ENCODE assay signal across 8 cellular contexts in the genomic region with DNA sequence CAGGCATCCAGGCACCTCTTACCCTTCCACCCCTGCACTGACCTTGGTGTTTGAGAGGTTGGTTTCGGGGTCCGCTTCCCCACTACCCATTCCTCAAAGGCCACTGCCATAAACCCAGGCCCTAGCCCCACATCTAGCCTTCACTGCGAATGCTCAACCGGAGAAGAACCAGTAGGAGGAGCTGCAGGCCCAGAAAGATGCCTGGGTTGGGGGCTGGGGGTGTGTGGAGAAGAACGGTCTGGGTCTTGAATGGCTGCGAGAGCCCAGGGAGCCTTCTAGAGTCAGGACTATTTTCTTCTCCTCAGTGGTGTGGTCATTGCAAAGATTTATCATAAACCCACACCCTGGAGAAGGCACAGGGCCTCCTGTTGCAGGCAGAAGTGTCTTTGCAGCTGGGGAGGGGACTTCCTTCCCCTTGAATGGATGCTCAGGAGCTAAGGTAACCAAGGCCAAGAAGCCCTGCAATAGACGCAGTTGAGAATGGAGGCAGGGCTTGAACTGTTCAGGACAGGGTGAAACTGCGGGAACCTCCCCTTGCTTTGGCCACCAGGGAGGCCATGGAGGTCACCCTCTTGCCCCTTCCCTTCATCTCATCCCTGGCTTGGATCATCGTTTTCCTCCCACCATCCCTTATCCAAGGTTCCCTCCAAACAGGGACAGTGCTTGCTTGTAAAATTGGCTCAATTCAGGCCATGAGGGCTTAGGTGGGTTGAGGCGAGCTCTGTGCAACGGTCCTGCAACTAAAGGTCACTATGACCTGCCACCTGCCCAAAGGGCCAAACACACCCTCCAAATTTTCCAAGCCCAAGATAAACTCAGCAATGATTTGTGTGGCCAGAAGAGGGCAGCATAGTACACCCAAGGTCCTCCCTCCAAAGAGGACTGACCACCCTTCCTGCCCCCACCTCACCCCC. TPM values are rescaled to one million over a fixed set of nuclear protein-coding genes. Genes with fewer than 3 reads are reported as not detected.
DNase-seq lines count a peak whose midpoint lies in the region; ATAC-seq, FAIRE-seq and TF ChIP-seq lines count a peak whose summit lies in the region.

No MANE protein-coding gene starts in this region.

- dilution Hi-C loops in endothelial cell of umbilical vein (cut with MboI; ENCODE audit: extremely low pct_ligation_motif_present, low sequenced_read_pairs): no loop called here

- H3K79me2 ChIP-seq in PC-3 (ENCODE audit: low read length): no peaks in the 10 kb centered on the region
- no peaks in the 10 kb centered on the region for H3K79me2 ChIP-seq in endothelial cell of umbilical vein (ENCODE audit: control insufficient read depth, insufficient read depth, low read length)

- POLR2A ChIA-PET in PC-3 (lab: Charles Lee; ENCODE audit: unreplicated experiment): interaction anchor here (0.6 kb wide), 1 partner anchor 88 kb away, joined by 3 read pairs; no protein-coding TSS in a partner anchor
- POLR2A ChIA-PET in endothelial cell of umbilical vein (lab: Charles Lee): no interaction called here
- POLR2A ChIA-PET in naive thymus-derived CD4-positive, alpha-beta T cell (lab: Charles Lee): no interaction called here

- H3K4me3 ChIP-seq in PC-3 (ENCODE audit: low read length) (no peak overlapping the region), endothelial cell of umbilical vein (replicated peaks in 1 of 3; ENCODE audit: insufficient read depth in 1 of 3, low read depth in 1 of 3, low read length in 3 of 3) (no peak overlapping the region)
- H3K4me3 ChIP-seq in naive thymus-derived CD4-positive, alpha-beta T cell (ENCODE audit: low read length): no peak overlapping the region

- H3K4me1 Mint-ChIP-seq in naive thymus-derived CD4-positive, alpha-beta T cell: peaks cover 0 to 10% (median 0%) of the 10 kb centered on the region in 7 donors

- H2AFZ ChIP-seq in PC-3 (ENCODE audit: low read length) (no peak overlapping the region), endothelial cell of umbilical vein (ENCODE audit: low read depth, low read length) (no peak overlapping the region)

- H3K36me3 Mint-ChIP-seq in naive thymus-derived CD4-positive, alpha-beta T cell: peaks cover 0 to 7% (median 5%) of the 10 kb centered on the region in 5 donors

- CTCF ChIA-PET in PC-3 (lab: Charles Lee): no interaction called here
- CTCF ChIA-PET in endothelial cell of umbilical vein (lab: Charles Lee): interaction anchor here (1.0 to 3.2 kb wide), 6 partner anchors 31 to 563 kb away, joined by 3 to 15 read pairs (median 4); no protein-coding TSS in a partner anchor
- CTCF ChIA-PET in naive thymus-derived CD4-positive, alpha-beta T cell (lab: Charles Lee): no interaction called here

- H3F3A ChIP-seq in PC-3 (ENCODE audit: low read length, unreplicated experiment): no peaks in the 10 kb centered on the region

- DNase-seq in COLO829 (ENCODE audit: low spot score) (peak; percentile 50), GM19239 (ENCODE audit: insufficient read length, low spot score) (peak; percentile 42), PC-3 (peak; percentile 52), endothelial cell of umbilical vein (ENCODE audit: low read depth, low spot score) (peak; percentile 29)
- DNase-seq in naive thymus-derived CD4-positive, alpha-beta T cell: no peak

- no peak for FAIRE-seq in GM19239 (lab: Jason Lieb, UNC)
- no peak for FAIRE-seq in endothelial cell of umbilical vein (lab: Jason Lieb, UNC)

- TF ChIP-seq CTCF in PC-3 (conservative IDR thresholded peaks at IDR 0.05; ENCODE audit: low read depth, low read length) (peak; percentile 64), endothelial cell of umbilical vein (IDR thresholded peaks at IDR 0.05; ENCODE audit: extremely low read depth in 1 of 2, insufficient read depth in 1 of 2, low read depth in 1 of 2, low read length in 2 of 2) (peak; percentile 40 to 68)

- H3K9me3 ChIP-seq in PC-3 (ENCODE audit: low read length): no peaks in the 10 kb centered on the region
- no peaks in the 10 kb centered on the region for H3K9me3 ChIP-seq in endothelial cell of umbilical vein (replicated peaks; ENCODE audit: control insufficient read depth, insufficient read depth, low read length)
- peaks cover 0 to 10% (median 4%) of the 10 kb centered on the region in 3 experiments for H3K9me3 ChIP-seq in naive thymus-derived CD4-positive, alpha-beta T cell (ENCODE audit: control insufficient read depth in 2 of 3, low read length in 3 of 3)

- H3K9me3 Mint-ChIP-seq in naive thymus-derived CD4-positive, alpha-beta T cell: peaks cover 0 to 37% (median 13%) of the 10 kb centered on the region in 11 donors

- H3K36me3 ChIP-seq in PC-3 (ENCODE audit: low read depth, low read length) (no peaks in the 10 kb centered on the region), endothelial cell of umbilical vein (ENCODE audit: control insufficient read depth in 2 of 2, extremely low read depth in 1 of 2, insufficient read depth in 2 of 2, low read length in 2 of 2) (no peaks in the 10 kb centered on the region)
- no peaks in the 10 kb centered on the region for H3K36me3 ChIP-seq in naive thymus-derived CD4-positive, alpha-beta T cell (ENCODE audit: control insufficient read depth in 2 of 3, insufficient read depth in 3 of 3, low read length in 3 of 3)

- H3K9ac ChIP-seq in PC-3 (ENCODE audit: low read length) (no peak overlapping the region), endothelial cell of umbilical vein (replicated peaks; ENCODE audit: extremely low read depth, insufficient read depth, low read length) (no peak overlapping the region)

- H3K9me2 ChIP-seq in PC-3 (replicated peaks; ENCODE audit: low read length): no peaks in the 10 kb centered on the region

- no peaks in the 10 kb centered on the region for H3K9me1 ChIP-seq in endothelial cell of umbilical vein (replicated peaks; ENCODE audit: control insufficient read depth, extremely low read depth, insufficient read depth, low read length)

- BruUV-seq in PC-3 (replicated peaks; lab: Mats Ljungman, UMichigan) (no TSS peak), endothelial cell of umbilical vein (replicated peaks; lab: Mats Ljungman, UMichigan) (no TSS peak)

- H3K27ac Mint-ChIP-seq in naive thymus-derived CD4-positive, alpha-beta T cell: peak overlapping the region in 1 of 9 donors; percentile 41

- 0 out of 2 replicates have a peak, but pooled peaks cover 9% of the 10 kb centered on the region for H3K27me3 ChIP-seq in PC-3 (ENCODE audit: low read length)
- H3K27me3 ChIP-seq in endothelial cell of umbilical vein (ENCODE audit: control insufficient read depth in 2 of 2, insufficient read depth in 2 of 2, low read length in 2 of 2): no peaks in the 10 kb centered on the region
- no peaks in the 10 kb centered on the region for H3K27me3 ChIP-seq in naive thymus-derived CD4-positive, alpha-beta T cell (ENCODE audit: control insufficient read depth in 2 of 2, insufficient read depth in 2 of 2, low read length in 2 of 2)

- H4K20me1 ChIP-seq in PC-3 (ENCODE audit: low read length) (no peaks in the 10 kb centered on the region), endothelial cell of umbilical vein (replicated peaks; ENCODE audit: control insufficient read depth, extremely low read depth, insufficient read depth, low read length) (no peaks in the 10 kb centered on the region)

- H3K27me3 Mint-ChIP-seq in naive thymus-derived CD4-positive, alpha-beta T cell: peaks cover 7 to 33% (median 28%) of the 10 kb centered on the region in 5 donors

- no peak overlapping the region for H3K4me2 ChIP-seq in PC-3 (ENCODE audit: low read length)
- no peak overlapping the region for H3K4me2 ChIP-seq in endothelial cell of umbilical vein (ENCODE audit: insufficient read depth, low read length)

- H3K27ac ChIP-seq in PC-3 (ENCODE audit: low read length) (no peak overlapping the region), endothelial cell of umbilical vein (ENCODE audit: insufficient read depth, low read depth, low read length) (no peak overlapping the region)
- no peak overlapping the region for H3K27ac ChIP-seq in naive thymus-derived CD4-positive, alpha-beta T cell (ENCODE audit: low read depth, low read length)

- ATAC-seq in PC-3 (peak; percentile 23; the same call in 1 of the 2 replicates), HG02678 (IDR thresholded peaks at IDR 0.05; ENCODE audit: unreplicated experiment) (no peak), HG03135 (IDR thresholded peaks at IDR 0.05; ENCODE audit: unreplicated experiment) (no peak), HG03460 (IDR thresholded peaks at IDR 0.05; ENCODE audit: unreplicated experiment) (no peak)
- ATAC-seq in naive thymus-derived CD4-positive, alpha-beta T cell: peak; percentile 41

- no peak for TF ChIP-seq POLR2A in endothelial cell of umbilical vein (IDR thresholded peaks at IDR 0.05; ENCODE audit: low read depth, low read length)

- no peak overlapping the region for H3K4me3 Mint-ChIP-seq in naive thymus-derived CD4-positive, alpha-beta T cell

- intact Hi-C loops in PC-3 (cut with micrococcal nuclease): loop anchor here (5.0 kb wide), 2 partner anchors 261 to 476 kb away; a partner anchor contains a TSS
- intact Hi-C loops in endothelial cell of umbilical vein (cut with micrococcal nuclease): loop anchor here (1.0 kb wide), 1 partner anchor 478 kb away; no protein-coding TSS in a partner anchor
- intact Hi-C loops in naive thymus-derived CD4-positive, alpha-beta T cell (cut with micrococcal nuclease): loop anchor here in 1 of 2 donors (10.0 kb wide), 1 partner anchor 484 kb away; no protein-coding TSS in a partner anchor

- no peaks in the 10 kb centered on the region for H3K4me1 ChIP-seq in PC-3 (ENCODE audit: insufficient read depth, low read length)
- no peaks in the 10 kb centered on the region for H3K4me1 ChIP-seq in endothelial cell of umbilical vein (ENCODE audit: control insufficient read depth, extremely low read depth, insufficient read depth, low read length)
- H3K4me1 ChIP-seq in naive thymus-derived CD4-positive, alpha-beta T cell (ENCODE audit: control insufficient read depth in 2 of 2, insufficient read depth in 2 of 2, low read length in 2 of 2): no peaks in the 10 kb centered on the region

TF ChIP-seq in endothelial cell of umbilical vein, 7 proteins besides CTCF, POLR2A, EP300 and RAD21:
- no peak for TF ChIP-seq POLR2AphosphoS5 (IDR thresholded peaks at IDR 0.05; ENCODE audit: insufficient read depth, low read depth, low read length)
- TF ChIP-seq FOS (IDR thresholded peaks at IDR 0.05; ENCODE audit: borderline replicate concordance, insufficient read depth, low read length): no peak

RNA-seq across cellular contexts. Expression of a gene that starts 20.9 kb away (rescaled TPM):
- 0.75 and 2.0 TPM in 2 replicates for total RNA-seq in PC-3 (2014; rRNA removed)
- 0.44 TPM in 1 of 2 replicates, not detected in the other for total RNA-seq in endothelial cell of umbilical vein
- polyA plus RNA-seq in endothelial cell of umbilical vein: not detected in 2 replicates
- not detected in 2 replicates for polyA plus RNA-seq in endothelial cell of umbilical vein (2011; cell fraction: cytosol; rRNA removed)
- polyA plus RNA-seq in endothelial cell of umbilical vein (2011; cell fraction: nucleus; rRNA removed): 0.09 and 0.70 TPM in 2 replicates
- polyA plus RNA-seq in endothelial cell of umbilical vein (2012): not detected in 2 replicates
- polyA minus RNA-seq in endothelial cell of umbilical vein: not detected in 2 replicates
- not detected for polyA minus RNA-seq in endothelial cell of umbilical vein (2011; cell fraction: cytosol; rRNA and poly(A)+ RNA removed)
- polyA minus RNA-seq in endothelial cell of umbilical vein (2011; cell fraction: nucleus; rRNA and poly(A)+ RNA removed): not detected in 2 replicates
- total RNA-seq in naive thymus-derived CD4-positive, alpha-beta T cell: 1 to 10 TPM in 3 of 5 experiments, under 1 TPM in 2; 0.19 to 4.7 (median 1.0) TPM
- 1 to 10 TPM in 1 of 2 donors, under 1 TPM in 1; 0.49 to 1.4 TPM for polyA plus RNA-seq in naive thymus-derived CD4-positive, alpha-beta T cell

Comparison
In these comparisons a context has a peak if more than half of its experiments do, and no peak if none do; other contexts are left out.
1. DNase-seq: peak in COLO829 (single experiment), GM19239 (single experiment), PC-3 (single experiment) and endothelial cell of umbilical vein (single experiment); none in naive thymus-derived CD4-positive, alpha-beta T cell (0 of 9).
2. ATAC-seq: peak in PC-3 (single experiment) and naive thymus-derived CD4-positive, alpha-beta T cell (single experiment); none in HG02678 (single experiment), HG03135 (single experiment) and HG03460 (single experiment).